In genomic region chr17:62971853-62972252, GRCh38 we compare ENCODE assay signal across 29 cellular contexts.
"Had no signal": no experiment of that assay in that cellular context is flagged by ENCODE, and none has a peak within 500 bp of the region (broad histone marks: within the 10 kb centered on the region; RNA-seq: fewer than 3 reads in every experiment).

No MANE protein-coding gene starts in this region.

- H3K4me3 ChIP-seq: coronary artery, heart left ventricle had no signal

- DNase-seq: activated CD4-positive, alpha-beta T cell treated with anti-CD3 and anti-CD28 coated beads for 48 hours; activated CD4-positive, alpha-beta T cell treated with anti-CD3 and anti-CD28 coated beads, Interleukin-2, amount 50 U/mL, for 1 hour; activated CD4-positive, alpha-beta T cell treated with anti-CD3 and anti-CD28 coated beads, Interleukin-2, amount 50 U/mL, for 48 hours; activated CD8-positive, alpha-beta memory T cell treated with anti-CD3 and anti-CD28 coated beads for 24 hours; activated CD8-positive, alpha-beta T cell treated with anti-CD3 and anti-CD28 coated beads for 36 hours; activated effector memory CD4-positive, alpha-beta T cell treated with Interleukin-2 at 50 U/mL for 16 hours; activated gamma-delta T cell treated with Interleukin-2 at 50 U/mL for 16 hours; activated naive CD4-positive, alpha-beta T cell treated with anti-CD3 and anti-CD28 coated beads, Interleukin-2, amount 50 U/mL, for 16 hours; activated naive CD4-positive, alpha-beta T cell treated with Interleukin-2 at 50 U/mL for 16 hours; activated T-cell treated with anti-CD3 and anti-CD28 coated beads, Interleukin-2, amount 50 U/mL, for 4 hours; amniotic stem cell; anterior cingulate cortex; brain microvascular endothelial cell; dorsolateral prefrontal cortex; effector memory CD4-positive, alpha-beta T cell; endodermal cell; foreskin fibroblast; glutamatergic neuron; heart left ventricle; T-helper 2 cell had no signal

- FAIRE-seq: astrocyte, bronchial epithelial cell, frontal cortex, TTC549 had no signal

- H3K27ac ChIP-seq: brain microvascular endothelial cell, coronary artery, dorsolateral prefrontal cortex, heart left ventricle, VCaP had no signal

- ATAC-seq: activated CD8-positive, alpha-beta T cell treated with anti-CD3 and anti-CD28 coated beads for 36 hours; activated T-cell treated with anti-CD3 and anti-CD28 coated beads, Interleukin-2, amount 50 U/mL, for 4 hours; activated T-helper 17 cell treated with anti-CD3 and anti-CD28 coated beads, Interleukin-2, amount 50 U/mL, for 72 hours; esophagus mucosa; heart left ventricle; WTC11 had no signal

- H3K36me3 ChIP-seq: brain microvascular endothelial cell, heart left ventricle had no signal

- H3K27me3 ChIP-seq: brain microvascular endothelial cell, dorsolateral prefrontal cortex, heart left ventricle had no signal
